ENCODE assay signal across 1 cellular context in the genomic region with DNA sequence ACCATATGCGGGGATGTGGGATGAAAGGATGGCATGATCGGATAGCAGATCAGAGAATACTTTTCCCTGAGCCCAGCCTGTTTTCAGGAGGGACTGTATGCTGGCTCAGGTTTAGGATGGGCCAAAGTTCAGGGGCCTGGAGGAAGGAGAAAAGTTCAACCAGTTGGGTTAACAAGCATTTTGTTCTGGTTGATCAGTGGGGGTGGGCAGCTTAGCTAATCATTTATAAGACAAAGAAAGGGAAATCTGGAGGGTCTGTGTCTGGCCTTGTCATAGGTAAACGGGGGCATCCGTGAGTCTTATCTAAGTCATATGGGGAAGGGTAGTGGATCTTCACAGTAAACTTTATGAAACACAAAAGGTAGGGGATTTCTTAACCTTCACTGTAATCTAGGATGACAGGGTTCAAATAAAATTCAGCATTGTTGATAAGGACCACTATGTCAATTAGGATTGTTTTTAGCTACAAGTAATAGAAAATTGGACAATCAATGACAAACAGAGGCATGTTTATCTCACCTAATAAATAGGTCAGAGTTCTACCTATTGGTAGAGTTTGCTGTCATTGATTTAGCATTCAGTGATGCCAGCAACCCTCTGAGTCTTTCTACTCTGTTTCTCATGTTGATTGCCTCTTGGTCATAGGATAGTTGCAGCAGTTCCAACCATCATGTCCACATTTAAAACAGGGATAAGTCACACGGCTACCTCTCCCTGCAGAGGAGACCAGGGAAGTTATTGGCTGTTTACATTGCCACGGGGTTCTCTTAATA.
TF ChIP-seq lines count a peak whose summit lies in the region.

No MANE protein-coding gene starts in this region.

TF ChIP-seq in HepG2, 621 proteins besides CTCF, POLR2A, EP300 and RAD21 (continued from another document and continues in another):
- TF ChIP-seq ZNF30 (CRISPR knock-in tag; IDR thresholded peaks at IDR 0.05) (no peak), HNRNPUL1 (IDR thresholded peaks at IDR 0.05; ENCODE audit: low read depth, low read length) (no peak), ZNF431 (CRISPR knock-in tag; IDR thresholded peaks at IDR 0.05; ENCODE audit: borderline replicate concordance, low read depth) (no peak), ZNF605 (CRISPR knock-in tag; IDR thresholded peaks at IDR 0.05) (no peak), ATF6 (CRISPR knock-in tag; conservative IDR thresholded peaks at IDR 0.05) (no peak), SMC3 (IDR thresholded peaks at IDR 0.05; ENCODE audit: low read length) (no peak), MAFK (conservative IDR thresholded peaks at IDR 0.05 in 1 of 2, IDR thresholded peaks at IDR 0.05 in 1 of 2; ENCODE audit: low read length in 2 of 2) (peak in 1 of 2 experiments; percentile 18; a peak in 1 of 4 replicates), MAFG (CRISPR knock-in tag; IDR thresholded peaks at IDR 0.05) (no peak), POLR2AphosphoS5 (IDR thresholded peaks at IDR 0.05; ENCODE audit: low read depth, low read length) (no peak), DMAP1 (CRISPR knock-in tag; IDR thresholded peaks at IDR 0.05) (0 out of 2 replicates have a peak, but pooled peaks have one; percentile 23), PATZ1 (CRISPR knock-in tag; IDR thresholded peaks at IDR 0.05) (no peak; the same call in 1 of the 2 replicates), ZNF724P (CRISPR knock-in tag; IDR thresholded peaks at IDR 0.05; ENCODE audit: borderline replicate concordance) (no peak), POLR2G (IDR thresholded peaks at IDR 0.05; ENCODE audit: low read depth, low read length) (peak; percentile 53; the same call in 1 of the 2 replicates), REXO4 (CRISPR knock-in tag; IDR thresholded peaks at IDR 0.05; ENCODE audit: borderline replicate concordance) (no peak), ZNF17 (CRISPR knock-in tag; IDR thresholded peaks at IDR 0.05) (no peak), CBX1 (IDR thresholded peaks at IDR 0.05; ENCODE audit: low read depth) (no peak), TRIM24 (CRISPR knock-in tag; IDR thresholded peaks at IDR 0.05) (no peak), HNF4A (CRISPR knock-in tag; IDR thresholded peaks at IDR 0.05) (peak; percentile 93), IKZF1 (IDR thresholded peaks at IDR 0.05) (no peak), ZNF678 (CRISPR knock-in tag; IDR thresholded peaks at IDR 0.05) (no peak), FOXO4 (CRISPR knock-in tag; conservative IDR thresholded peaks at IDR 0.05) (no peak), HDAC1 (CRISPR knock-in tag; IDR thresholded peaks at IDR 0.05) (no peak), GZF1 (CRISPR knock-in tag; IDR thresholded peaks at IDR 0.05) (no peak), ZNF629 (CRISPR knock-in tag; conservative IDR thresholded peaks at IDR 0.05) (0 out of 2 replicates have a peak, but pooled peaks have one; percentile 10), PCBP2 (optimal IDR thresholded peaks at IDR 0.05; ENCODE audit: low read depth, low read length, poor library complexity, severe bottlenecking) (no peak), ZNF556 (CRISPR knock-in tag; IDR thresholded peaks at IDR 0.05; ENCODE audit: borderline replicate concordance) (peak; percentile 65; the same call in 1 of the 2 replicates), POGZ (CRISPR knock-in tag; IDR thresholded peaks at IDR 0.05) (peak; percentile 77), ZNF232 (CRISPR knock-in tag; IDR thresholded peaks at IDR 0.05; ENCODE audit: borderline replicate concordance) (no peak), ZNF781 (CRISPR knock-in tag; IDR thresholded peaks at IDR 0.05; ENCODE audit: borderline replicate concordance, not compliant biosample characterization) (no peak), NR2F2 (IDR thresholded peaks at IDR 0.05; ENCODE audit: borderline replicate concordance, low read depth) (peak; percentile 45; the same call in 1 of the 2 replicates), PHF8 (CRISPR knock-in tag; IDR thresholded peaks at IDR 0.05) (no peak), PRPF4 (IDR thresholded peaks at IDR 0.05; ENCODE audit: low read depth, low read length, poor library complexity, severe bottlenecking) (no peak), MED8 (CRISPR knock-in tag; IDR thresholded peaks at IDR 0.05; ENCODE audit: insufficient replicate concordance) (peak; percentile 51), CC2D1A (CRISPR knock-in tag; IDR thresholded peaks at IDR 0.05) (no peak), ZNF256 (CRISPR knock-in tag; conservative IDR thresholded peaks at IDR 0.05) (no peak), ARNT2 (CRISPR knock-in tag; IDR thresholded peaks at IDR 0.05; ENCODE audit: low read depth) (no peak), ZNF207 (IDR thresholded peaks at IDR 0.05; ENCODE audit: borderline replicate concordance) (no peak), TP53 (CRISPR knock-in tag; conservative IDR thresholded peaks at IDR 0.05) (no peak), ZFX (CRISPR knock-in tag; IDR thresholded peaks at IDR 0.05; ENCODE audit: low read depth) (peak; percentile 51; the same call in 1 of the 2 replicates), TEAD2 (CRISPR knock-in tag; IDR thresholded peaks at IDR 0.05) (no peak), ZNF501 (CRISPR knock-in tag; IDR thresholded peaks at IDR 0.05) (no peak), NFRKB (IDR thresholded peaks at IDR 0.05) (no peak), PHB2 (IDR thresholded peaks at IDR 0.05; ENCODE audit: partially characterized antibody) (no peak), TARDBP (CRISPR knock-in tag; IDR thresholded peaks at IDR 0.05) (peak; percentile 74), ELF3 (CRISPR knock-in tag; IDR thresholded peaks at IDR 0.05) (peak; percentile 56; the same call in 1 of the 2 replicates), ZBTB8A (CRISPR knock-in tag; IDR thresholded peaks at IDR 0.05; ENCODE audit: borderline replicate concordance, low read depth) (no peak), ARNT (IDR thresholded peaks at IDR 0.05) (no peak), SMARCC2 (IDR thresholded peaks at IDR 0.05) (no peak), NCOA2 (CRISPR knock-in tag; IDR thresholded peaks at IDR 0.05) (peak; percentile 70), STAG1 (CRISPR knock-in tag; IDR thresholded peaks at IDR 0.05) (no peak), ZNF589 (CRISPR knock-in tag; conservative IDR thresholded peaks at IDR 0.05) (no peak), TGIF2 (CRISPR knock-in tag; IDR thresholded peaks at IDR 0.05) (no peak), TBL1XR1 (IDR thresholded peaks at IDR 0.05; ENCODE audit: borderline replicate concordance, low read length, partially characterized antibody) (no peak), RXRB (CRISPR knock-in tag; IDR thresholded peaks at IDR 0.05; ENCODE audit: borderline replicate concordance) (peak; percentile 77; the same call in 1 of the 2 replicates), ZNF737 (CRISPR knock-in tag; IDR thresholded peaks at IDR 0.05; ENCODE audit: borderline replicate concordance) (no peak), ZNF292 (CRISPR knock-in tag; IDR thresholded peaks at IDR 0.05; ENCODE audit: borderline replicate concordance, low read depth) (peak; percentile 52; the same call in 1 of the 2 replicates), ZNF275 (CRISPR knock-in tag; IDR thresholded peaks at IDR 0.05; ENCODE audit: borderline replicate concordance) (peak; percentile 52; the same call in 1 of the 2 replicates), CEBPG (CRISPR knock-in tag; IDR thresholded peaks at IDR 0.05) (no peak), RBM39 (IDR thresholded peaks at IDR 0.05; ENCODE audit: low read depth, low read length, poor library complexity, severe bottlenecking) (no peak), ZNF263 (CRISPR knock-in tag; IDR thresholded peaks at IDR 0.05) (0 out of 2 replicates have a peak, but pooled peaks have one; percentile 27), SRY (CRISPR knock-in tag; IDR thresholded peaks at IDR 0.05) (no peak), ZNF350 (CRISPR knock-in tag; IDR thresholded peaks at IDR 0.05; ENCODE audit: borderline replicate concordance, low read depth) (no peak)
- TF ChIP-seq, protein P1, sequence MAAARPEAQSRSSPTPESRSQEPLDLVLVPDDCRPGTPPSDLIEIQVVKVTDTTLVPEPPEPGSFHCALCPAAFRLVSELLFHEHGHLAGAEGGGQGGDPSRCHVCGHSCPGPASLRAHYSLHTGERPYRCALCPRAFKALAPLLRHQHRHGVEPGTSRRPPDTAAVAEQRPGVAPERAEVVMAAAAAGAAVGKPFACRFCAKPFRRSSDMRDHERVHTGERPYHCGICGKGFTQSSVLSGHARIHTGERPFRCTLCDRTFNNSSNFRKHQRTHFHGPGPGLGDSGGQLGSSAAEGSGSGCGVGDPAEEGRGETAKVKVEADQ (CRISPR knock-in tag; IDR thresholded peaks at IDR 0.05; ENCODE audit: borderline replicate concordance): no peak
- TF ChIP-seq, protein P2, sequence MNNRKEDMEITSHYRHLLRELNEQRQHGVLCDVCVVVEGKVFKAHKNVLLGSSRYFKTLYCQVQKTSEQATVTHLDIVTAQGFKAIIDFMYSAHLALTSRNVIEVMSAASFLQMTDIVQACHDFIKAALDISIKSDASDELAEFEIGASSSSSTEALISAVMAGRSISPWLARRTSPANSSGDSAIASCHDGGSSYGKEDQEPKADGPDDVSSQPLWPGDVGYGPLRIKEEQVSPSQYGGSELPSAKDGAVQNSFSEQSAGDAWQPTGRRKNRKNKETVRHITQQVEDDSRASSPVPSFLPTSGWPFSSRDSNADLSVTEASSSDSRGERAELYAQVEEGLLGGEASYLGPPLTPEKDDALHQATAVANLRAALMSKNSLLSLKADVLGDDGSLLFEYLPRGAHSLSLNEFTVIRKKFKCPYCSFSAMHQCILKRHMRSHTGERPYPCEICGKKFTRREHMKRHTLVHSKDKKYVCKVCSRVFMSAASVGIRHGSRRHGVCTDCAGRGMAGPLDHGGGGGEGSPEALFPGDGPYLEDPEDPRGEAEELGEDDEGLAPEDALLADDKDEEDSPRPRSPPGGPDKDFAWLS (CRISPR knock-in tag; IDR thresholded peaks at IDR 0.05; ENCODE audit: borderline replicate concordance): no peak
- TF ChIP-seq, protein P3, sequence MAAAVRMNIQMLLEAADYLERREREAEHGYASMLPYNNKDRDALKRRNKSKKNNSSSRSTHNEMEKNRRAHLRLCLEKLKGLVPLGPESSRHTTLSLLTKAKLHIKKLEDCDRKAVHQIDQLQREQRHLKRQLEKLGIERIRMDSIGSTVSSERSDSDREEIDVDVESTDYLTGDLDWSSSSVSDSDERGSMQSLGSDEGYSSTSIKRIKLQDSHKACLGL (CRISPR knock-in tag; IDR thresholded peaks at IDR 0.05): no peak
- TF ChIP-seq, protein P4, sequence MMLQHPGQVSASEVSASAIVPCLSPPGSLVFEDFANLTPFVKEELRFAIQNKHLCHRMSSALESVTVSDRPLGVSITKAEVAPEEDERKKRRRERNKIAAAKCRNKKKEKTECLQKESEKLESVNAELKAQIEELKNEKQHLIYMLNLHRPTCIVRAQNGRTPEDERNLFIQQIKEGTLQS (CRISPR knock-in tag; IDR thresholded peaks at IDR 0.05): no peak
- TF ChIP-seq, protein P5, sequence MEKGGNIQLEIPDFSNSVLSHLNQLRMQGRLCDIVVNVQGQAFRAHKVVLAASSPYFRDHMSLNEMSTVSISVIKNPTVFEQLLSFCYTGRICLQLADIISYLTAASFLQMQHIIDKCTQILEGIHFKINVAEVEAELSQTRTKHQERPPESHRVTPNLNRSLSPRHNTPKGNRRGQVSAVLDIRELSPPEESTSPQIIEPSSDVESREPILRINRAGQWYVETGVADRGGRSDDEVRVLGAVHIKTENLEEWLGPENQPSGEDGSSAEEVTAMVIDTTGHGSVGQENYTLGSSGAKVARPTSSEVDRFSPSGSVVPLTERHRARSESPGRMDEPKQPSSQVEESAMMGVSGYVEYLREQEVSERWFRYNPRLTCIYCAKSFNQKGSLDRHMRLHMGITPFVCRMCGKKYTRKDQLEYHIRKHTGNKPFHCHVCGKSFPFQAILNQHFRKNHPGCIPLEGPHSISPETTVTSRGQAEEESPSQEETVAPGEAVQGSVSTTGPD (CRISPR knock-in tag; IDR thresholded peaks at IDR 0.05): no peak
